In the genomic region with DNA sequence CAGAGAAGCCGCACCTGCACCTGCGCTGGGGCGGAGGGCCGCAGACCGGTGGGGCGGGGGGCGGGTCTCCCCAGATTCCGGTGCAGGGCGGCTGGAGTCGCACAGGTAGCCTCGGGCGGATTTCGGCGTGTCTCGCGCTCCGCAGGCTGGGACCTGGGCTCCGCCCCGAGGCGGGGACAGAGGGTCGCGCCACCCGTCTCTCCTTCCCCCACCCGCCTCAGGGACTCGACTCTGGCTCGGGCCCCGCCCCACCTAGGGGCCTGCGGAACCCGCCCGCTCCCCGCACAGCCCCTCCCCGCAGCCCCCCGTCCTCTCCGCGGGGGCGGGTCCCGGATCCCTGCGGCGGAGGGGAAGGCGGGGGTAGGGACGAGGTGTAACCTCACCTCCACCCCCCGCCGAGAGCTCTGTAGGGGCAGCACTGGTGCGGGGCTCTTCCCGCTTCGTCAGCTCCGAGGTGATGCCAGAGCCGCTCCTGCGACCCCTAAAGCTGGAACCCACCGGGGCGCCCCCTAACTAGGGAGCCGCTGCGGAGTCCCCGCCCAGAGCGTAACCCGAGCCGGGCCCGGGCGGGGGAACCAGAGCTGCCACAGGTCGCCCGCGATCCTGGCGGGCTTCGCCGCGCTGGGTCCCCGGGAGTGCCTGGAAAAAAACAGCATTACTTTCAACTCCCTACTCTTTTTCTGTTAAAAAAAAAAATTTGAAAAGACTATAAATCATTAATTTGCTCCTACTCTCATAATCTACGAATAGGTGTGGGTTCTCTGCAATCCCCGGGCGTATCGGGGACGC, we compare ENCODE assay signal across 1 cellular context.
TF ChIP-seq lines count a peak whose summit lies in the region.

A gene with protein sequence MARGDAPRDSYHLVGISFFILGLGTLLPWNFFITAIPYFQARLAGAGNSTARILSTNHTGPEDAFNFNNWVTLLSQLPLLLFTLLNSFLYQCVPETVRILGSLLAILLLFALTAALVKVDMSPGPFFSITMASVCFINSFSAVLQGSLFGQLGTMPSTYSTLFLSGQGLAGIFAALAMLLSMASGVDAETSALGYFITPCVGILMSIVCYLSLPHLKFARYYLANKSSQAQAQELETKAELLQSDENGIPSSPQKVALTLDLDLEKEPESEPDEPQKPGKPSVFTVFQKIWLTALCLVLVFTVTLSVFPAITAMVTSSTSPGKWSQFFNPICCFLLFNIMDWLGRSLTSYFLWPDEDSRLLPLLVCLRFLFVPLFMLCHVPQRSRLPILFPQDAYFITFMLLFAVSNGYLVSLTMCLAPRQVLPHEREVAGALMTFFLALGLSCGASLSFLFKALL (minus strand): TSS at position 134 of the 789 bp plus-strand sequence. CDS start 169 bp downstream, outside the sequence.

TF ChIP-seq in K562, 482 proteins besides CTCF, POLR2A, EP300 and RAD21 (continued from another document and continues in another):
- no peak for TF ChIP-seq SMARCB1 (IDR thresholded peaks at IDR 0.05; ENCODE audit: insufficient read length, low read depth)
- TF ChIP-seq CCAR2 (IDR thresholded peaks at IDR 0.05; ENCODE audit: low read depth, low read length): no peak
- TF ChIP-seq ZC3H8 (IDR thresholded peaks at IDR 0.05): no peak
- peak; percentile 14 for TF ChIP-seq SMAD1 (IDR thresholded peaks at IDR 0.05; ENCODE audit: low read depth, low read length, partially characterized antibody)
- TF ChIP-seq, protein P1, sequence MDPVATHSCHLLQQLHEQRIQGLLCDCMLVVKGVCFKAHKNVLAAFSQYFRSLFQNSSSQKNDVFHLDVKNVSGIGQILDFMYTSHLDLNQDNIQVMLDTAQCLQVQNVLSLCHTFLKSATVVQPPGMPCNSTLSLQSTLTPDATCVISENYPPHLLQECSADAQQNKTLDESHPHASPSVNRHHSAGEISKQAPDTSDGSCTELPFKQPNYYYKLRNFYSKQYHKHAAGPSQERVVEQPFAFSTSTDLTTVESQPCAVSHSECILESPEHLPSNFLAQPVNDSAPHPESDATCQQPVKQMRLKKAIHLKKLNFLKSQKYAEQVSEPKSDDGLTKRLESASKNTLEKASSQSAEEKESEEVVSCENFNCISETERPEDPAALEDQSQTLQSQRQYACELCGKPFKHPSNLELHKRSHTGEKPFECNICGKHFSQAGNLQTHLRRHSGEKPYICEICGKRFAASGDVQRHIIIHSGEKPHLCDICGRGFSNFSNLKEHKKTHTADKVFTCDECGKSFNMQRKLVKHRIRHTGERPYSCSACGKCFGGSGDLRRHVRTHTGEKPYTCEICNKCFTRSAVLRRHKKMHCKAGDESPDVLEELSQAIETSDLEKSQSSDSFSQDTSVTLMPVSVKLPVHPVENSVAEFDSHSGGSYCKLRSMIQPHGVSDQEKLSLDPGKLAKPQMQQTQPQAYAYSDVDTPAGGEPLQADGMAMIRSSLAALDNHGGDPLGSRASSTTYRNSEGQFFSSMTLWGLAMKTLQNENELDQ (CRISPR knock-in tag; IDR thresholded peaks at IDR 0.05; ENCODE audit: borderline replicate concordance): no peak
- peak; percentile 79 for TF ChIP-seq PML (IDR thresholded peaks at IDR 0.05; ENCODE audit: low read length)
- no peak for TF ChIP-seq SAFB (IDR thresholded peaks at IDR 0.05; ENCODE audit: borderline replicate concordance, low read depth, low read length)
- peak in 1 of 2 experiments; percentile 92; a peak in 1 of 4 replicates for TF ChIP-seq KDM4B (IDR thresholded peaks at IDR 0.05; ENCODE audit: borderline replicate concordance in 2 of 2, low read depth in 1 of 2)
- TF ChIP-seq ZNF586 (CRISPR knock-in tag; conservative IDR thresholded peaks at IDR 0.05): no peak
- no peak for TF ChIP-seq PHB2 (IDR thresholded peaks at IDR 0.05; ENCODE audit: low read depth)
- TF ChIP-seq MED1 (CRISPR knock-in tag; IDR thresholded peaks at IDR 0.05; ENCODE audit: borderline replicate concordance): no peak
- TF ChIP-seq HMGN3 (IDR thresholded peaks at IDR 0.05; ENCODE audit: borderline replicate concordance, extremely low read depth, insufficient read length, low read depth, low read length): peak; percentile 81
- no peak for TF ChIP-seq KDM5B (IDR thresholded peaks at IDR 0.05; ENCODE audit: insufficient replicate concordance, low read depth, low read length)
- TF ChIP-seq SPI1 (IDR thresholded peaks at IDR 0.05; ENCODE audit: borderline replicate concordance, low read depth, low read length): no peak
- peak; percentile 55; the same call in 1 of the 2 replicates for TF ChIP-seq L3MBTL2 (IDR thresholded peaks at IDR 0.05)
- peak; percentile 86 for TF ChIP-seq POLR2G (IDR thresholded peaks at IDR 0.05; ENCODE audit: low read depth, low read length)
- peak in 1 of 2 experiments; percentile 11; a peak in 1 of 4 replicates for TF ChIP-seq RCOR1 (IDR thresholded peaks at IDR 0.05; ENCODE audit: borderline replicate concordance in 1 of 2, low read depth in 2 of 2, low read length in 2 of 2)
- peak; percentile 64; the same call in 1 of the 2 replicates for TF ChIP-seq ERF (CRISPR knock-in tag; IDR thresholded peaks at IDR 0.05)
- TF ChIP-seq MTA1 (IDR thresholded peaks at IDR 0.05; ENCODE audit: borderline replicate concordance): 0 out of 2 replicates have a peak, but pooled peaks have one; percentile 6
- TF ChIP-seq NRF1 (conservative IDR thresholded peaks at IDR 0.05 in 1 of 2, IDR thresholded peaks at IDR 0.05 in 1 of 2): peak; percentile 36 to 65
- TF ChIP-seq, protein P2, sequence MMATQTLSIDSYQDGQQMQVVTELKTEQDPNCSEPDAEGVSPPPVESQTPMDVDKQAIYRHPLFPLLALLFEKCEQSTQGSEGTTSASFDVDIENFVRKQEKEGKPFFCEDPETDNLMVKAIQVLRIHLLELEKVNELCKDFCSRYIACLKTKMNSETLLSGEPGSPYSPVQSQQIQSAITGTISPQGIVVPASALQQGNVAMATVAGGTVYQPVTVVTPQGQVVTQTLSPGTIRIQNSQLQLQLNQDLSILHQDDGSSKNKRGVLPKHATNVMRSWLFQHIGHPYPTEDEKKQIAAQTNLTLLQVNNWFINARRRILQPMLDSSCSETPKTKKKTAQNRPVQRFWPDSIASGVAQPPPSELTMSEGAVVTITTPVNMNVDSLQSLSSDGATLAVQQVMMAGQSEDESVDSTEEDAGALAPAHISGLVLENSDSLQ (IDR thresholded peaks at IDR 0.05): no peak
- no peak; a peak in 1 of 3 replicates for TF ChIP-seq CBX3 (IDR thresholded peaks at IDR 0.05; ENCODE audit: borderline replicate concordance in 1 of 2, low read length in 2 of 2)
- no peak for TF ChIP-seq BRF1 (IDR thresholded peaks at IDR 0.05; ENCODE audit: borderline replicate concordance, extremely low read depth, insufficient read length)
- no peak for TF ChIP-seq NR2C1 (IDR thresholded peaks at IDR 0.05)
- TF ChIP-seq NR2C1 (tag; IDR thresholded peaks at IDR 0.05): no peak
- peak; percentile 96 for TF ChIP-seq ZBTB7A (IDR thresholded peaks at IDR 0.05; ENCODE audit: borderline replicate concordance, control insufficient read depth, low read depth, low read length)
- TF ChIP-seq CREBBP (IDR thresholded peaks at IDR 0.05; ENCODE audit: low read depth, low read length): no peak
- TF ChIP-seq NBN (IDR thresholded peaks at IDR 0.05; ENCODE audit: low read depth): no peak
- no peak for TF ChIP-seq NCOA1 (IDR thresholded peaks at IDR 0.05; ENCODE audit: low read depth)
- TF ChIP-seq TAF7 (tag; IDR thresholded peaks at IDR 0.05): 0 out of 2 replicates have a peak, but pooled peaks have one; percentile 4
- peak in 1 of 2 experiments; percentile 3; a peak in 1 of 4 replicates for TF ChIP-seq SIX5 (IDR thresholded peaks at IDR 0.05; ENCODE audit: borderline replicate concordance in 1 of 2, insufficient read depth in 1 of 2, low read depth in 1 of 2, low read length in 2 of 2)
- peak; percentile 40; the same call in 1 of the 2 replicates for TF ChIP-seq POLR2AphosphoS5 (IDR thresholded peaks at IDR 0.05; ENCODE audit: control insufficient read depth, insufficient read depth, low read depth, low read length)
- TF ChIP-seq, protein P3, sequence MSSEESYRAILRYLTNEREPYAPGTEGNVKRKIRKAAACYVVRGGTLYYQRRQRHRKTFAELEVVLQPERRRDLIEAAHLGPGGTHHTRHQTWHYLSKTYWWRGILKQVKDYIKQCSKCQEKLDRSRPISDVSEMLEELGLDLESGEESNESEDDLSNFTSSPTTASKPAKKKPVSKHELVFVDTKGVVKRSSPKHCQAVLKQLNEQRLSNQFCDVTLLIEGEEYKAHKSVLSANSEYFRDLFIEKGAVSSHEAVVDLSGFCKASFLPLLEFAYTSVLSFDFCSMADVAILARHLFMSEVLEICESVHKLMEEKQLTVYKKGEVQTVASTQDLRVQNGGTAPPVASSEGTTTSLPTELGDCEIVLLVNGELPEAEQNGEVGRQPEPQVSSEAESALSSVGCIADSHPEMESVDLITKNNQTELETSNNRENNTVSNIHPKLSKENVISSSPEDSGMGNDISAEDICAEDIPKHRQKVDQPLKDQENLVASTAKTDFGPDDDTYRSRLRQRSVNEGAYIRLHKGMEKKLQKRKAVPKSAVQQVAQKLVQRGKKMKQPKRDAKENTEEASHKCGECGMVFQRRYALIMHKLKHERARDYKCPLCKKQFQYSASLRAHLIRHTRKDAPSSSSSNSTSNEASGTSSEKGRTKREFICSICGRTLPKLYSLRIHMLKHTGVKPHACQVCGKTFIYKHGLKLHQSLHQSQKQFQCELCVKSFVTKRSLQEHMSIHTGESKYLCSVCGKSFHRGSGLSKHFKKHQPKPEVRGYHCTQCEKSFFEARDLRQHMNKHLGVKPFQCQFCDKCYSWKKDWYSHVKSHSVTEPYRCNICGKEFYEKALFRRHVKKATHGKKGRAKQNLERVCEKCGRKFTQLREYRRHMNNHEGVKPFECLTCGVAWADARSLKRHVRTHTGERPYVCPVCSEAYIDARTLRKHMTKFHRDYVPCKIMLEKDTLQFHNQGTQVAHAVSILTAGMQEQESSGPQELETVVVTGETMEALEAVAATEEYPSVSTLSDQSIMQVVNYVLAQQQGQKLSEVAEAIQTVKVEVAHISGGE (CRISPR knock-in tag; IDR thresholded peaks at IDR 0.05): peak in 1 of 3 experiments; percentile 83; a peak in 2 of 6 replicates
- TF ChIP-seq, protein P4, sequence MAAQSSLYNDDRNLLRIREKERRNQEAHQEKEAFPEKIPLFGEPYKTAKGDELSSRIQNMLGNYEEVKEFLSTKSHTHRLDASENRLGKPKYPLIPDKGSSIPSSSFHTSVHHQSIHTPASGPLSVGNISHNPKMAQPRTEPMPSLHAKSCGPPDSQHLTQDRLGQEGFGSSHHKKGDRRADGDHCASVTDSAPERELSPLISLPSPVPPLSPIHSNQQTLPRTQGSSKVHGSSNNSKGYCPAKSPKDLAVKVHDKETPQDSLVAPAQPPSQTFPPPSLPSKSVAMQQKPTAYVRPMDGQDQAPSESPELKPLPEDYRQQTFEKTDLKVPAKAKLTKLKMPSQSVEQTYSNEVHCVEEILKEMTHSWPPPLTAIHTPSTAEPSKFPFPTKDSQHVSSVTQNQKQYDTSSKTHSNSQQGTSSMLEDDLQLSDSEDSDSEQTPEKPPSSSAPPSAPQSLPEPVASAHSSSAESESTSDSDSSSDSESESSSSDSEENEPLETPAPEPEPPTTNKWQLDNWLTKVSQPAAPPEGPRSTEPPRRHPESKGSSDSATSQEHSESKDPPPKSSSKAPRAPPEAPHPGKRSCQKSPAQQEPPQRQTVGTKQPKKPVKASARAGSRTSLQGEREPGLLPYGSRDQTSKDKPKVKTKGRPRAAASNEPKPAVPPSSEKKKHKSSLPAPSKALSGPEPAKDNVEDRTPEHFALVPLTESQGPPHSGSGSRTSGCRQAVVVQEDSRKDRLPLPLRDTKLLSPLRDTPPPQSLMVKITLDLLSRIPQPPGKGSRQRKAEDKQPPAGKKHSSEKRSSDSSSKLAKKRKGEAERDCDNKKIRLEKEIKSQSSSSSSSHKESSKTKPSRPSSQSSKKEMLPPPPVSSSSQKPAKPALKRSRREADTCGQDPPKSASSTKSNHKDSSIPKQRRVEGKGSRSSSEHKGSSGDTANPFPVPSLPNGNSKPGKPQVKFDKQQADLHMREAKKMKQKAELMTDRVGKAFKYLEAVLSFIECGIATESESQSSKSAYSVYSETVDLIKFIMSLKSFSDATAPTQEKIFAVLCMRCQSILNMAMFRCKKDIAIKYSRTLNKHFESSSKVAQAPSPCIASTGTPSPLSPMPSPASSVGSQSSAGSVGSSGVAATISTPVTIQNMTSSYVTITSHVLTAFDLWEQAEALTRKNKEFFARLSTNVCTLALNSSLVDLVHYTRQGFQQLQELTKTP (IDR thresholded peaks at IDR 0.05; ENCODE audit: low read depth in 1 of 2, partially characterized antibody in 2 of 2): peak in 1 of 2 experiments; percentile 60
- TF ChIP-seq TOE1 (IDR thresholded peaks at IDR 0.05; ENCODE audit: borderline replicate concordance): no peak
- no peak for TF ChIP-seq TOE1 (CRISPR knock-in tag; IDR thresholded peaks at IDR 0.05; ENCODE audit: borderline replicate concordance, low read depth)
- no peak for TF ChIP-seq ZNF644 (tag; IDR thresholded peaks at IDR 0.05; ENCODE audit: low read depth)
- TF ChIP-seq, protein P5, sequence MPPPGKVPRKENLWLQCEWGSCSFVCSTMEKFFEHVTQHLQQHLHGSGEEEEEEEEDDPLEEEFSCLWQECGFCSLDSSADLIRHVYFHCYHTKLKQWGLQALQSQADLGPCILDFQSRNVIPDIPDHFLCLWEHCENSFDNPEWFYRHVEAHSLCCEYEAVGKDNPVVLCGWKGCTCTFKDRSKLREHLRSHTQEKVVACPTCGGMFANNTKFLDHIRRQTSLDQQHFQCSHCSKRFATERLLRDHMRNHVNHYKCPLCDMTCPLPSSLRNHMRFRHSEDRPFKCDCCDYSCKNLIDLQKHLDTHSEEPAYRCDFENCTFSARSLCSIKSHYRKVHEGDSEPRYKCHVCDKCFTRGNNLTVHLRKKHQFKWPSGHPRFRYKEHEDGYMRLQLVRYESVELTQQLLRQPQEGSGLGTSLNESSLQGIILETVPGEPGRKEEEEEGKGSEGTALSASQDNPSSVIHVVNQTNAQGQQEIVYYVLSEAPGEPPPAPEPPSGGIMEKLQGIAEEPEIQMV (tag; conservative IDR thresholded peaks at IDR 0.05; ENCODE audit: low read depth): no peak
- 0 out of 2 replicates have a peak, but pooled peaks have one; percentile 10 for TF ChIP-seq CBX5 (IDR thresholded peaks at IDR 0.05; ENCODE audit: borderline replicate concordance, low read depth)
- TF ChIP-seq GATAD2B (IDR thresholded peaks at IDR 0.05; ENCODE audit: borderline replicate concordance): peak; percentile 25; the same call in 1 of the 2 replicates
- peak; percentile 63 for TF ChIP-seq ZBTB1 (CRISPR knock-in tag; IDR thresholded peaks at IDR 0.05; ENCODE audit: borderline replicate concordance, low read depth)
- TF ChIP-seq, protein P6, sequence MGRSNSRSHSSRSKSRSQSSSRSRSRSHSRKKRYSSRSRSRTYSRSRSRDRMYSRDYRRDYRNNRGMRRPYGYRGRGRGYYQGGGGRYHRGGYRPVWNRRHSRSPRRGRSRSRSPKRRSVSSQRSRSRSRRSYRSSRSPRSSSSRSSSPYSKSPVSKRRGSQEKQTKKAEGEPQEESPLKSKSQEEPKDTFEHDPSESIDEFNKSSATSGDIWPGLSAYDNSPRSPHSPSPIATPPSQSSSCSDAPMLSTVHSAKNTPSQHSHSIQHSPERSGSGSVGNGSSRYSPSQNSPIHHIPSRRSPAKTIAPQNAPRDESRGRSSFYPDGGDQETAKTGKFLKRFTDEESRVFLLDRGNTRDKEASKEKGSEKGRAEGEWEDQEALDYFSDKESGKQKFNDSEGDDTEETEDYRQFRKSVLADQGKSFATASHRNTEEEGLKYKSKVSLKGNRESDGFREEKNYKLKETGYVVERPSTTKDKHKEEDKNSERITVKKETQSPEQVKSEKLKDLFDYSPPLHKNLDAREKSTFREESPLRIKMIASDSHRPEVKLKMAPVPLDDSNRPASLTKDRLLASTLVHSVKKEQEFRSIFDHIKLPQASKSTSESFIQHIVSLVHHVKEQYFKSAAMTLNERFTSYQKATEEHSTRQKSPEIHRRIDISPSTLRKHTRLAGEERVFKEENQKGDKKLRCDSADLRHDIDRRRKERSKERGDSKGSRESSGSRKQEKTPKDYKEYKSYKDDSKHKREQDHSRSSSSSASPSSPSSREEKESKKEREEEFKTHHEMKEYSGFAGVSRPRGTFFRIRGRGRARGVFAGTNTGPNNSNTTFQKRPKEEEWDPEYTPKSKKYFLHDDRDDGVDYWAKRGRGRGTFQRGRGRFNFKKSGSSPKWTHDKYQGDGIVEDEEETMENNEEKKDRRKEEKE (IDR thresholded peaks at IDR 0.05; ENCODE audit: borderline replicate concordance in 1 of 2, control insufficient read depth in 1 of 2, low read depth in 2 of 2, low read length in 1 of 2): no peak
